In the genomic region with DNA sequence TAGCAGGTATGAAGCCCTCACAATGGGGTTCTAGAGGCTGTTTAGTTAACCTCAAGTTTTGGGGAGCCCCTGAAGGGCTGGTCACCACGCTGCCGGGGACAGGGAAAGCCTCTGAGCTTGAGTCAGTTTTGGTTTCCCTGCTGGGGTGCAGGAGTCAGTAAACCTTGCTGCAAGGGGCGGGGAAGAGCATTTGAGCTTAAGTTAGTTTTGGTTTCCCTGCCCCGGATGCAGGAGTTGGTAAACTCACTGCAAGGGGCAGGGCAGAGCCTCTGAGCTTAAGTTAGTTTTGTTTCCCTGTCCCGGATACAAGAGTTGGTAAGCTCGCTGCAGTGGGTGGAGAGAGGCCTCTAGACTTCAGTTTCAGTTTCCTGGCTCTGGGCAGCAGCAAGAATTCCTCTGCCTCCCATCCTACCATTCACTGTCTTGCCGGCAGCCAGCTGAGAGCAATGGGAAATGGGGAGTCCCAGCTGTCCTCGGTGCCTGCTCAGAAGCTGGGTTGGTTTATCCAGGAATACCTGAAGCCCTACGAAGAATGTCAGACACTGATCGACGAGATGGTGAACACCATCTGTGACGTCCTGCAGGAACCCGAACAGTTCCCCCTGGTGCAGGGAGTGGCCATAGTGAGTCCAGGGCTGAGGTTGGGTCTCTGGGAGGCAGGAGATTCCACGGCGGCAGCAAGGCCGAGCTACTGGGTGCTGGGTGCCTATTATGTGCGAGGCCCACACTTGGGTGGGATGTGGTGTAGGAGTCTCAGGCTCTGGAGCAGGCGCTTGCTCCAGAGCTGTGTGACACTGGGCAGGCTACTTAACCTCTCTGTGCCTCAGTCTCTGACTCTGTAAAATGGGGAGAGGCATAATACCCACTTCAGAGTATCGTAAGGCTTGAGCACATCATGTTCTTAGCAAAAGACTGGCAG, we compare ENCODE assay signal across 7 cellular contexts. TPM values are rescaled to one million over a fixed set of nuclear protein-coding genes. Genes with fewer than 3 reads are reported as not detected.
DNase-seq lines count a peak whose midpoint lies in the region; ATAC-seq, FAIRE-seq and TF ChIP-seq lines count a peak whose summit lies in the region.

A gene with protein sequence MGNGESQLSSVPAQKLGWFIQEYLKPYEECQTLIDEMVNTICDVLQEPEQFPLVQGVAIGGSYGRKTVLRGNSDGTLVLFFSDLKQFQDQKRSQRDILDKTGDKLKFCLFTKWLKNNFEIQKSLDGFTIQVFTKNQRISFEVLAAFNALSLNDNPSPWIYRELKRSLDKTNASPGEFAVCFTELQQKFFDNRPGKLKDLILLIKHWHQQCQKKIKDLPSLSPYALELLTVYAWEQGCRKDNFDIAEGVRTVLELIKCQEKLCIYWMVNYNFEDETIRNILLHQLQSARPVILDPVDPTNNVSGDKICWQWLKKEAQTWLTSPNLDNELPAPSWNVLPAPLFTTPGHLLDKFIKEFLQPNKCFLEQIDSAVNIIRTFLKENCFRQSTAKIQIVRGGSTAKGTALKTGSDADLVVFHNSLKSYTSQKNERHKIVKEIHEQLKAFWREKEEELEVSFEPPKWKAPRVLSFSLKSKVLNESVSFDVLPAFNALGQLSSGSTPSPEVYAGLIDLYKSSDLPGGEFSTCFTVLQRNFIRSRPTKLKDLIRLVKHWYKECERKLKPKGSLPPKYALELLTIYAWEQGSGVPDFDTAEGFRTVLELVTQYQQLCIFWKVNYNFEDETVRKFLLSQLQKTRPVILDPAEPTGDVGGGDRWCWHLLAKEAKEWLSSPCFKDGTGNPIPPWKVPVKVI (plus strand): TSS at position 357 of the 919 bp plus-strand sequence. CDS start 90 bp downstream, at position 447.

- H2AFZ ChIP-seq in astrocyte (ENCODE audit: low read depth, low read length), result peak within 1 kb of the TSS; percentile 63

- no peak within 1 kb of the TSS for H3K4me3 ChIP-seq in astrocyte (ENCODE audit: insufficient read depth, low read depth, low read length)
- peak within 1 kb of the TSS; percentile 71 to 87 for H3K4me3 ChIP-seq in kidney (ENCODE audit: low read length in 2 of 2)

- H3K4me3 Mint-ChIP-seq in astrocyte (ENCODE audit: unreplicated experiment), result peak within 1 kb of the TSS; percentile 82

- no peak for TF ChIP-seq CTCF in astrocyte (IDR thresholded peaks at IDR 0.05; ENCODE audit: insufficient read depth, low read depth, low read length)
- TF ChIP-seq CTCF in kidney (IDR thresholded peaks at IDR 0.05; ENCODE audit: borderline replicate concordance, extremely low read depth, insufficient read depth), result no peak

- no peaks in the 10 kb centered on the region for H4K20me1 ChIP-seq in astrocyte (ENCODE audit: insufficient read depth, low read length)

- H3K27ac Mint-ChIP-seq in astrocyte (ENCODE audit: unreplicated experiment), result peak within 1 kb of the TSS; percentile 95

- H3K36me3 ChIP-seq in astrocyte (ENCODE audit: insufficient read depth, low read length) (no peaks in the 10 kb centered on the region), kidney (ENCODE audit: control insufficient read depth in 1 of 2, insufficient read depth in 2 of 2, low read length in 2 of 2) (no peaks in the 10 kb centered on the region)

- H3K9ac ChIP-seq in astrocyte (ENCODE audit: low read length) (no peak within 1 kb of the TSS), kidney (ENCODE audit: low read length in 2 of 2) (peak within 1 kb of the TSS; percentile 44 to 46)

- H3K4me1 Mint-ChIP-seq in astrocyte (ENCODE audit: low read depth, unreplicated experiment), result no peaks in the 10 kb centered on the region

- no peaks in the 10 kb centered on the region for H3K4me1 ChIP-seq in astrocyte (ENCODE audit: insufficient read depth, low read length)
- H3K4me1 ChIP-seq in kidney (ENCODE audit: control insufficient read depth in 1 of 2, insufficient read depth in 1 of 2, low read depth in 1 of 2, low read length in 2 of 2), result peaks cover 0 to 7% of the 10 kb centered on the region in 2 donors

- peaks cover 3% of the 10 kb centered on the region for H3K27me3 Mint-ChIP-seq in astrocyte (ENCODE audit: low read depth, unreplicated experiment)

- peak; percentile 51 to 97 (median 66) for DNase-seq in T-helper 1 cell
- DNase-seq in astrocyte (ENCODE audit: low read depth), result no peak
- DNase-seq in kidney, result peak; percentile 79
- DNase-seq in stimulated activated CD4-positive, alpha-beta T cell treated with anti-CD3 and anti-CD28 coated beads, Interleukin-4, amount 100 ng/mL, for 48 hours (ENCODE audit: low read depth in 2 of 2), result peak; percentile 59 to 75
- no peak for DNase-seq in HTR-8/SVneo (ENCODE audit: insufficient read length, low spot score)

- no peak within 1 kb of the TSS for H3K27ac ChIP-seq in astrocyte (ENCODE audit: low read depth, low read length)
- peak within 1 kb of the TSS; percentile 66 to 84 for H3K27ac ChIP-seq in kidney (ENCODE audit: low read depth in 2 of 2, low read length in 2 of 2)

- H3K79me2 ChIP-seq in astrocyte (ENCODE audit: insufficient read depth, low read length), result no peaks in the 10 kb centered on the region

- H3K4me2 ChIP-seq in astrocyte (ENCODE audit: low read length), result peak within 1 kb of the TSS; percentile 69

- H3K9me3 ChIP-seq in astrocyte (ENCODE audit: insufficient read depth, low read depth, low read length) (no peaks in the 10 kb centered on the region), kidney (ENCODE audit: control insufficient read depth in 1 of 2, low read length in 2 of 2) (peaks cover 0 to 8% of the 10 kb centered on the region in 2 donors)

- H3K27me3 ChIP-seq in astrocyte (ENCODE audit: insufficient read depth, low read length), result no peaks in the 10 kb centered on the region

- FAIRE-seq in astrocyte (lab: Jason Lieb, UNC) (no peak), kidney (lab: Jason Lieb, UNC) (no peak), HTR-8/SVneo (lab: Jason Lieb, UNC) (no peak)

- peaks cover under 1% of the 10 kb centered on the region for H3K36me3 Mint-ChIP-seq in astrocyte (ENCODE audit: low read depth, unreplicated experiment)

- ATAC-seq in GM18909 (IDR thresholded peaks at IDR 0.05; ENCODE audit: poor library complexity, unreplicated experiment), result peak; percentile 88
- peak; percentile 92 for ATAC-seq in HG03066 (IDR thresholded peaks at IDR 0.05; ENCODE audit: low read depth, unreplicated experiment)

- H3K9me3 Mint-ChIP-seq in astrocyte (ENCODE audit: unreplicated experiment), result peaks cover 12% of the 10 kb centered on the region

- intact Hi-C loops in kidney (cut with DNase I), result no loop called here

RNA-seq across cellular contexts. Expression of the gene that starts here (rescaled TPM):
- total RNA-seq in astrocyte (94.2 and 132 TPM in 2 replicates), kidney (11.7 TPM)
- polyA plus RNA-seq in kidney (ENCODE audit: insufficient read depth, low read depth, low replicate concordance), result 5.0 TPM

Comparison
In these comparisons a context has a peak if more than half of its experiments do, and no peak if none do; other contexts are left out.
1. DNase-seq: peak in T-helper 1 cell (5 of 5), kidney (single experiment) and stimulated activated CD4-positive, alpha-beta T cell treated with anti-CD3 and anti-CD28 coated beads, Interleukin-4, amount 100 ng/mL, for 48 hours (2 of 2); none in astrocyte (single experiment) and HTR-8/SVneo (single experiment).